10 cellular contexts compared by ENCODE assay signal in the genomic region with DNA sequence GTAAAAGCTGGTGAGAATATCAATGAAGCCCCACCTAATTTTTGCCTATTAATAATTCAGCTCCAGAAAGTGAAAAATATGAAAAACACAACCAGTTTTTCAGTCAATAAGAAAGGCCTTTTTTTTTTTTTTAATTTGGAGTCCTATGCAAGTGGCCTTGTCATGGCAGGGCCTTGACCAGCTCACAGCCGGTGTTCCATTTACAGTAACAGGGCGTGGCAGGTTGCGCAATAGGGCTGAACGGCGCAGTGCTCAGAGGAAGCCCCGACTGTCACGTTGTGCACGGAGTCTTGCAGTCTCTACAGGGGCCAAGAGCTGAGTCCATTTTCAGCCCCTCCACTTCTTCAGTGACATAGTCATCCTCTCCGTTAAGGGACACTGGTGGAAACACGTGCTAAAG.
A peak's percentile ranks its signal among the peaks of the same experiment; 100 is the strongest.
DNase-seq lines count a peak whose midpoint lies in the region; ATAC-seq, FAIRE-seq and TF ChIP-seq lines count a peak whose summit lies in the region.
"Had no signal": no experiment of that assay in that cellular context is flagged by ENCODE, and none has a peak within 500 bp of the region (broad histone marks: within the 10 kb centered on the region; RNA-seq: fewer than 3 reads in every experiment).

No MANE protein-coding gene starts in this region.

- peak; percentile 50 for DNase-seq in NCI-H345 (lab: John Stamatoyannopoulos, UW)
- no peak for DNase-seq in NCI-H345 treated with DMSO at 0.1 percent for 48 hours (lab: John Stamatoyannopoulos, UW; ENCODE audit: unreplicated experiment)
- DNase-seq in NCI-H2227 treated with DMSO at 0.1 percent for 48 hours (lab: John Stamatoyannopoulos, UW), result peak; percentile 84
- no peak for DNase-seq in endodermal cell
- DNase-seq in small intestine, result peak; percentile 44
- DNase-seq in left lobe of liver (ENCODE audit: low spot score), result no peak
- DNase-seq in stimulated activated CD4-positive, alpha-beta T cell treated with anti-CD3 and anti-CD28 coated beads, Interleukin-12 subunit alpha, Interleukin-12 subunit beta, amount 100 ng/mL, for 4 hours, result no peak
- DNase-seq: NCI-H1048 had no signal

- peak overlapping the region; percentile 94 for H3K27ac Mint-ChIP-seq in endodermal cell

- no peak for TF ChIP-seq CTCF in endodermal cell (conservative IDR thresholded peaks at IDR 0.05)

- no peak overlapping the region for H3K4me3 Mint-ChIP-seq in endodermal cell
- H3K4me3 Mint-ChIP-seq: central memory CD8-positive, alpha-beta T cell had no signal

- H3K36me3 Mint-ChIP-seq in endodermal cell (ENCODE audit: low read depth), result peaks cover 7% of the 10 kb centered on the region

- H3K4me1 Mint-ChIP-seq in endodermal cell, result peaks cover 47% of the 10 kb centered on the region
- H3K4me1 Mint-ChIP-seq: central memory CD8-positive, alpha-beta T cell had no signal

- peaks cover 21% of the 10 kb centered on the region for H3K9me3 Mint-ChIP-seq in endodermal cell
- H3K9me3 Mint-ChIP-seq: central memory CD8-positive, alpha-beta T cell had no signal

- H3K36me3 ChIP-seq in endodermal cell (ENCODE audit: control insufficient read depth, insufficient read depth, low read length) (peaks cover 8% of the 10 kb centered on the region), small intestine (ENCODE audit: control insufficient read depth in 2 of 2, insufficient read depth in 2 of 2, low read length in 2 of 2) (no peaks in the 10 kb centered on the region)

- H3K27ac ChIP-seq in endodermal cell (ENCODE audit: low read depth, low read length) (peak overlapping the region; percentile 85), small intestine (ENCODE audit: low read depth in 1 of 2, low read length in 1 of 2) (no peak overlapping the region)

- peak overlapping the region; percentile 71 for H3K4me3 ChIP-seq in endodermal cell (ENCODE audit: low read length)
- H3K4me3 ChIP-seq in small intestine (ENCODE audit: low read depth in 1 of 2, low read length in 2 of 2), result no peak overlapping the region

- H3K4me1 ChIP-seq in endodermal cell (ENCODE audit: control insufficient read depth, insufficient read depth, low read length) (peaks cover 22% of the 10 kb centered on the region), small intestine (ENCODE audit: control insufficient read depth in 2 of 2, insufficient read depth in 1 of 2, low read depth in 1 of 2, low read length in 1 of 2) (peaks cover 0 to 4% of the 10 kb centered on the region in 2 donors)

- peaks cover 29% of the 10 kb centered on the region for H3K9me3 ChIP-seq in endodermal cell (ENCODE audit: control insufficient read depth, low read length)
- H3K9me3 ChIP-seq in small intestine (ENCODE audit: control insufficient read depth, low read depth), result no peaks in the 10 kb centered on the region

- H3K27me3 ChIP-seq in endodermal cell (ENCODE audit: control insufficient read depth, insufficient read depth, low read length, poor library complexity, severe bottlenecking), result no peaks in the 10 kb centered on the region
- no peaks in the 10 kb centered on the region for H3K27me3 ChIP-seq in small intestine (ENCODE audit: control insufficient read depth in 2 of 2, insufficient read depth in 2 of 2, low read length in 2 of 2)

- 90 to 95% methylated on average over 10 of the region's 10 CpGs for WGBS in endodermal cell (ENCODE audit: insufficient coverage in 1 of 2, insufficient read length in 1 of 2), 2 experiments
- WGBS in small intestine, 3 donors, result 19 to 63% (median 47%) methylated on average over 10 of the region's 10 CpGs

- peak overlapping the region; percentile 57 for H3K9ac ChIP-seq in endodermal cell (ENCODE audit: extremely low read depth, low read length, poor library complexity, severe bottlenecking)

- H3K27me3 Mint-ChIP-seq in endodermal cell (ENCODE audit: insufficient read depth), result no peaks in the 10 kb centered on the region

- FAIRE-seq in small intestine (lab: Jason Lieb, UNC), result no peak

- no peak for ATAC-seq in left lobe of liver
- no peak for ATAC-seq in HG03354 (IDR thresholded peaks at IDR 0.05; ENCODE audit: poor library complexity, severe bottlenecking, unreplicated experiment)

Comparison
In these comparisons a context has a peak if more than half of its experiments do, and no peak if none do; other contexts are left out.
1. DNase-seq: peak in NCI-H345 (single experiment), NCI-H2227 treated with DMSO at 0.1 percent for 48 hours (single experiment) and small intestine (single experiment); none in NCI-H345 treated with DMSO at 0.1 percent for 48 hours (single experiment), endodermal cell (single experiment), left lobe of liver (single experiment) and stimulated activated CD4-positive, alpha-beta T cell treated with anti-CD3 and anti-CD28 coated beads, Interleukin-12 subunit alpha, Interleukin-12 subunit beta, amount 100 ng/mL, for 4 hours (single experiment).